In the genomic region with DNA sequence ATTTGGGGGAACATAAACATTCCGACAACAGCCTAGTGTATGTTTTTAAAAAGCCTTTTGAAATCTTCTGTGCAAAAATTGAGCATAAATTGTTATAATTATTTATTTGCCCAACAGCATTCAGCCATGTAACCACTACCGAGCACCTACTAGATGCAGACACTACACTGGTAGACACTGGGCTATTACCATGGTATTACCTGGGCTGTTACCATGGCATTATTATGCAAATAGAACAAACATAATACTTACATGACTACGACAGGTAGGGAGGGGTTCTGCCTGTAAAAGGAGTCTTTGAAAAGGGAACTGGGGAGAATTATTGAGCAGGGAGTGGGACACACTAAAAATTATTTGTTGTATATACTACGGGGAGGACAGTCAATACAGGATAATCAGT, we compare ENCODE assay signal across 35 cellular contexts.
"Had no signal": no experiment of that assay in that cellular context is flagged by ENCODE, and none has a peak within 500 bp of the region (broad histone marks: within the 10 kb centered on the region; RNA-seq: fewer than 3 reads in every experiment).

No MANE protein-coding gene starts in this region.

- H3K27ac ChIP-seq: adrenal gland, ascending aorta, parathyroid adenoma, psoas muscle, sigmoid colon, thoracic aorta, WERI-Rb-1 had no signal

- H3K4me3 ChIP-seq: adrenal gland, ascending aorta, psoas muscle, sigmoid colon, thoracic aorta had no signal

- H3K9me3 ChIP-seq: adrenal gland, ascending aorta, psoas muscle, sigmoid colon, thoracic aorta had no signal

- H3K79me2 ChIP-seq: parathyroid adenoma had no signal

- DNase-seq: activated CD4-positive, alpha-beta memory T cell treated with anti-CD3 and anti-CD28 coated beads for 36 hours; activated CD4-positive, alpha-beta T cell treated with anti-CD3 and anti-CD28 coated beads, Interleukin-2, amount 10 ng/mL, durations not matched to agents 24 days and 14 days; activated CD4-positive, CD25-positive, alpha-beta regulatory T cell treated with anti-CD3 and anti-CD28 coated beads, Interleukin-2, amount 50 U/mL, for 72 hours; activated CD8-positive, alpha-beta memory T cell treated with anti-CD3 and anti-CD28 coated beads, Interleukin-2, amount 50 U/mL, for 4 hours; activated effector memory CD4-positive, alpha-beta T cell treated with anti-CD3 and anti-CD28 coated beads, Interleukin-2, amount 50 U/mL, for 16 hours; activated naive CD4-positive, alpha-beta T cell treated with anti-CD3 and anti-CD28 coated beads for 36 hours; activated naive CD8-positive, alpha-beta T cell treated with anti-CD3 and anti-CD28 coated beads for 36 hours; activated T-cell treated with anti-CD3 and anti-CD28 coated beads, Interleukin-2, amount 50 U/mL, for 1 hour; adrenal gland; caudate nucleus; head of caudate nucleus; hippocampal formation; kidney; left colon; midbrain; naive thymus-derived CD8-positive, alpha-beta T cell; nucleus accumbens; psoas muscle; sigmoid colon; small intestine; stimulated activated CD4-positive, alpha-beta T cell treated with anti-CD3 and anti-CD28 coated beads, Interleukin-4, amount 100 ng/mL, for 24 hours; T1000; trophoblast cell; WERI-Rb-1 had no signal

- H2AFZ ChIP-seq: parathyroid adenoma had no signal

- H3K4me1 ChIP-seq: adrenal gland, ascending aorta, parathyroid adenoma, psoas muscle, sigmoid colon had no signal

- FAIRE-seq: endothelial cell of umbilical vein, kidney, small intestine, urothelium cell line had no signal

- H3K9ac ChIP-seq: parathyroid adenoma had no signal

- H3K36me3 Mint-ChIP-seq: activated CD4-positive, alpha-beta memory T cell treated with anti-CD3 and anti-CD28 coated beads for 36 hours; activated naive CD8-positive, alpha-beta T cell treated with anti-CD3 and anti-CD28 coated beads for 36 hours; brain; memory B cell; naive thymus-derived CD8-positive, alpha-beta T cell; stimulated activated effector memory CD8-positive, alpha-beta T cell treated with anti-CD3 and anti-CD28 coated beads, Interleukin-12 subunit alpha, Interleukin-12 subunit beta, amount 100 ng/mL, for 72 hours had no signal

- H3K4me3 Mint-ChIP-seq: activated CD4-positive, alpha-beta memory T cell treated with anti-CD3 and anti-CD28 coated beads for 36 hours; activated CD4-positive, alpha-beta T cell treated with anti-CD3 and anti-CD28 coated beads, Interleukin-2, amount 10 ng/mL, durations not matched to agents 24 days and 14 days; activated naive CD4-positive, alpha-beta T cell treated with anti-CD3 and anti-CD28 coated beads for 36 hours; activated naive CD8-positive, alpha-beta T cell treated with anti-CD3 and anti-CD28 coated beads for 36 hours; activated T-helper 1 cell treated with anti-CD3 and anti-CD28 coated beads, Interleukin-12 subunit alpha, Interleukin-12 subunit beta, Interleukin-2, Interleukin-4 antibody, amounts not matched to agents 30 ng/mL and 10 ng/mL and 1 ng/mL, durations not matched to agents 14 hours and 24 hours and 36 hours; brain; memory B cell; naive thymus-derived CD8-positive, alpha-beta T cell; neural crest cell; stimulated activated effector memory CD8-positive, alpha-beta T cell treated with anti-CD3 and anti-CD28 coated beads, Interleukin-12 subunit alpha, Interleukin-12 subunit beta, amount 100 ng/mL, for 72 hours; stimulated activated naive CD8-positive, alpha-beta T cell treated with anti-CD3 and anti-CD28 coated beads, Interleukin-15, Interleukin-2, amounts not matched to agents 100 ng/mL and 50 ng/mL, for 24 hours had no signal

- H3K27ac Mint-ChIP-seq: activated CD4-positive, alpha-beta memory T cell treated with anti-CD3 and anti-CD28 coated beads for 36 hours; activated CD4-positive, alpha-beta T cell treated with anti-CD3 and anti-CD28 coated beads, Interleukin-2, amount 10 ng/mL, durations not matched to agents 24 days and 14 days; activated naive CD4-positive, alpha-beta T cell treated with anti-CD3 and anti-CD28 coated beads for 36 hours; activated naive CD8-positive, alpha-beta T cell treated with anti-CD3 and anti-CD28 coated beads for 36 hours; activated T-helper 1 cell treated with anti-CD3 and anti-CD28 coated beads, Interleukin-12 subunit alpha, Interleukin-12 subunit beta, Interleukin-2, Interleukin-4 antibody, amounts not matched to agents 30 ng/mL and 10 ng/mL and 1 ng/mL, durations not matched to agents 14 hours and 24 hours and 36 hours; brain; memory B cell; naive thymus-derived CD8-positive, alpha-beta T cell; stimulated activated effector memory CD8-positive, alpha-beta T cell treated with anti-CD3 and anti-CD28 coated beads, Interleukin-12 subunit alpha, Interleukin-12 subunit beta, amount 100 ng/mL, for 72 hours; stimulated activated naive CD8-positive, alpha-beta T cell treated with anti-CD3 and anti-CD28 coated beads, Interleukin-15, Interleukin-2, amounts not matched to agents 100 ng/mL and 50 ng/mL, for 24 hours had no signal

- H3K36me3 ChIP-seq: adrenal gland, ascending aorta, sigmoid colon, thoracic aorta, WERI-Rb-1 had no signal

- H3K9me3 Mint-ChIP-seq: activated CD4-positive, alpha-beta memory T cell treated with anti-CD3 and anti-CD28 coated beads for 36 hours; activated CD4-positive, alpha-beta T cell treated with anti-CD3 and anti-CD28 coated beads, Interleukin-2, amount 10 ng/mL, durations not matched to agents 24 days and 14 days; activated naive CD4-positive, alpha-beta T cell treated with anti-CD3 and anti-CD28 coated beads for 36 hours; activated naive CD8-positive, alpha-beta T cell treated with anti-CD3 and anti-CD28 coated beads for 36 hours; activated T-helper 1 cell treated with anti-CD3 and anti-CD28 coated beads, Interleukin-12 subunit alpha, Interleukin-12 subunit beta, Interleukin-2, Interleukin-4 antibody, amounts not matched to agents 30 ng/mL and 10 ng/mL and 1 ng/mL, durations not matched to agents 14 hours and 24 hours and 36 hours; memory B cell; stimulated activated effector memory CD8-positive, alpha-beta T cell treated with anti-CD3 and anti-CD28 coated beads, Interleukin-12 subunit alpha, Interleukin-12 subunit beta, amount 100 ng/mL, for 72 hours; stimulated activated naive CD8-positive, alpha-beta T cell treated with anti-CD3 and anti-CD28 coated beads, Interleukin-15, Interleukin-2, amounts not matched to agents 100 ng/mL and 50 ng/mL, for 24 hours had no signal

- H3K27me3 ChIP-seq: adrenal gland, ascending aorta, sigmoid colon had no signal

- ATAC-seq: left colon; naive thymus-derived CD8-positive, alpha-beta T cell; psoas muscle; stimulated activated effector memory CD8-positive, alpha-beta T cell treated with anti-CD3 and anti-CD28 coated beads, Interleukin-12 subunit alpha, Interleukin-12 subunit beta, amount 100 ng/mL, for 72 hours had no signal
